12 cellular contexts compared by ENCODE assay signal in the genomic region with DNA sequence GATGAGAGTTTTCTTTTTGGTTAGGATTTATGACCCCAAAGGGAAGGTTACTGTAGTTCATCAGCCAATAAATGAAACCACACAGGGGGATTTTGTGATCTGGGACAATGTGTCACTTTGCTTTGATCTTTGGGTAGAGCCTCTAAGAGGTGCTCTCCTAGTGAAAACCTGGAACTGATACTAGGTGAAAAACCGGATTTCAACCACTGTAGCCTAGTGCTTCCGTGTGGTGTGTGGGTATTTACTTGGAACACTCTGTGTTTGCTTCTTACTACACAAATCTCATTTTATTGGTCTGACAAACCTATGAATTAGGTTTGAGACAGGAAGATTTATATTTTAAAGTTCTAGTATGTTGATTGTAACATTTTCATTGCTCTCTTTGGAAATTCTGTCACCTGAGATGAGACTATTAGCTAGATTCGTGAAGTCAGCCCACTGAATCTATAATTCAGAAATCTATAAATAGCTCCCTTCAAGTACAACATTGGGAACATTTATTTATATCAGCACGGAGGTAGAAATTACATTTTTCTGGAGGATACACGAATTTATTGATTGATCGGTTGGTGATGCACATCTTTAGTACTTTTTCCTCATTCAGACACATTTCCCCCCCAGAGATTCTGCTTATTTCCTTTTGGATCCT.
A peak's percentile ranks its signal among the peaks of the same experiment; 100 is the strongest.
DNase-seq lines count a peak whose midpoint lies in the region; ATAC-seq and TF ChIP-seq lines count a peak whose summit lies in the region.
"Had no signal": no experiment of that assay in that cellular context is flagged by ENCODE, and none has a peak within 500 bp of the region (broad histone marks: within the 10 kb centered on the region; RNA-seq: fewer than 3 reads in every experiment).

No MANE protein-coding gene starts in this region.

- H3K36me3 ChIP-seq in Karpas-422 (ENCODE audit: insufficient read depth, low read length), result no peaks in the 10 kb centered on the region

- H3K27ac ChIP-seq in Karpas-422 (ENCODE audit: low read length), result peak overlapping the region; percentile 26
- H3K27ac ChIP-seq: epithelial cell of prostate had no signal

- ATAC-seq in GM19395 (IDR thresholded peaks at IDR 0.05; ENCODE audit: unreplicated experiment), result peak; percentile 87
- peak; percentile 47 for ATAC-seq in sciatic nerve
- ATAC-seq: activated CD8-positive, alpha-beta T cell treated with anti-CD3 and anti-CD28 coated beads, Interleukin-2, amount 10 ng/mL, durations not matched to agents 7 days and 5 days had no signal

- H3K4me2 ChIP-seq in Karpas-422 (ENCODE audit: low read depth, low read length, poor library complexity, severe bottlenecking), result peak overlapping the region; percentile 37

- in situ Hi-C loops in KBM-7 (cut with MboI; ENCODE audit: low pct_unique_long_range_greater_than_20kb, low sequenced_read_pairs), result no loop called here

- H4K20me1 ChIP-seq in Karpas-422 (ENCODE audit: insufficient read depth, low read depth, low read length), result no peaks in the 10 kb centered on the region

- no peak overlapping the region for H3K4me3 ChIP-seq in Karpas-422 (ENCODE audit: low read length)
- H3K4me3 ChIP-seq in fibroblast of villous mesenchyme (ENCODE audit: low read depth, low read length), result no peak overlapping the region

- peaks cover 97% of the 10 kb centered on the region for H3K4me1 ChIP-seq in Karpas-422 (ENCODE audit: low read length)

- no peaks in the 10 kb centered on the region for H3K9me2 ChIP-seq in Karpas-422 (replicated peaks; ENCODE audit: insufficient read depth, low read length)

- 0 out of 2 replicates have a peak overlapping the region, but pooled peaks have one; percentile 1 for H3K9ac ChIP-seq in Karpas-422 (ENCODE audit: low read length)

- no peaks in the 10 kb centered on the region for H3K27me3 ChIP-seq in Karpas-422 (ENCODE audit: low read length)

- TF ChIP-seq CTCF in fibroblast of villous mesenchyme (IDR thresholded peaks at IDR 0.05; ENCODE audit: insufficient read depth, low read depth, low read length), result no peak

- no peak overlapping the region for H2AFZ ChIP-seq in Karpas-422 (ENCODE audit: low read length)

- intact Hi-C loops in sciatic nerve (cut with DNase I), result no loop called here

- DNase-seq in Karpas-422 (no peak), fibroblast of villous mesenchyme (ENCODE audit: low read depth) (peak; percentile 30), sciatic nerve (ENCODE audit: low spot score) (no peak), GM19240 (ENCODE audit: insufficient read length, low spot score) (no peak), KBM-7 (no peak), RKO (ENCODE audit: low spot score) (no peak), DMS153 (lab: John Stamatoyannopoulos, UW) (no peak)
- DNase-seq: activated CD8-positive, alpha-beta T cell treated with anti-CD3 and anti-CD28 coated beads, Interleukin-2, amount 10 ng/mL, durations not matched to agents 7 days and 5 days; H9; NCI-H446 treated with DMSO at 0.1 percent for 48 hours had no signal

- H3K79me2 ChIP-seq in Karpas-422 (ENCODE audit: low read length), result peaks cover 97% of the 10 kb centered on the region

- H3K9me3 ChIP-seq in Karpas-422 (ENCODE audit: low read length), result no peaks in the 10 kb centered on the region
